ENCODE assay signal across 15 cellular contexts in genomic region chr1:230708631-230709580, GRCh38. TPM values are rescaled to one million over a fixed set of nuclear protein-coding genes. Genes with fewer than 3 reads are reported as not detected.
DNase-seq lines count a peak whose midpoint lies in the region; ATAC-seq, FAIRE-seq and TF ChIP-seq lines count a peak whose summit lies in the region.
"Had no signal": no experiment of that assay in that cellular context is flagged by ENCODE, and none has a peak within 500 bp of the region (broad histone marks: within the 10 kb centered on the region; RNA-seq: fewer than 3 reads in every experiment).

No MANE protein-coding gene starts in this region.

- ATAC-seq in heart right ventricle, result peak in 6 of 8 donors; percentile 24 to 65 (median 43)
- peak; percentile 76 to 86 for ATAC-seq in gastrocnemius medialis

- H3K9ac ChIP-seq in kidney (ENCODE audit: low read length in 2 of 2), result no peak overlapping the region

- H3K36me3 ChIP-seq in heart right ventricle (peaks cover 0 to 54% (median 0%) of the 10 kb centered on the region in 9 donors), gastrocnemius medialis (no peaks in the 10 kb centered on the region), kidney (ENCODE audit: control insufficient read depth in 1 of 2, insufficient read depth in 2 of 2, low read length in 2 of 2) (no peaks in the 10 kb centered on the region)

- H3K27ac ChIP-seq in RWPE1 (no peak overlapping the region), heart right ventricle (peak overlapping the region in 2 of 10 donors; percentile 8 to 36), gastrocnemius medialis (peak overlapping the region; percentile 5 to 69 (median 59)), kidney (ENCODE audit: low read depth in 2 of 2, low read length in 2 of 2) (peak overlapping the region in 1 of 2 donors; percentile 57)

- WGBS in heart right ventricle, 2 donors, result 76 to 79% methylated on average over 16 of the region's 16 CpGs

- CTCF ChIA-PET in RWPE1 (lab: Yijun Ruan, JAX), result interaction anchor here (0.5 kb wide), 1 partner anchor 631 kb away, joined by 4 read pairs; no protein-coding TSS in a partner anchor

- no peak for TF ChIP-seq CTCF in RWPE1 (conservative IDR thresholded peaks at IDR 0.05; ENCODE audit: low read depth)
- no peak for TF ChIP-seq CTCF in heart right ventricle (IDR thresholded peaks at IDR 0.05)
- no peak for TF ChIP-seq CTCF in gastrocnemius medialis (IDR thresholded peaks at IDR 0.05 in 4 of 5, conservative IDR thresholded peaks at IDR 0.05 in 1 of 5)
- TF ChIP-seq CTCF in kidney (IDR thresholded peaks at IDR 0.05; ENCODE audit: borderline replicate concordance, extremely low read depth, insufficient read depth), result no peak

- no peak for FAIRE-seq in kidney (lab: Jason Lieb, UNC)
- FAIRE-seq: GM19239 had no signal

- peaks cover 0 to 63% (median 13%) of the 10 kb centered on the region in 9 donors for H3K4me1 ChIP-seq in heart right ventricle
- peaks cover 25 to 26% of the 10 kb centered on the region in 2 donors for H3K4me1 ChIP-seq in gastrocnemius medialis
- H3K4me1 ChIP-seq in kidney (ENCODE audit: control insufficient read depth in 1 of 2, insufficient read depth in 1 of 2, low read depth in 1 of 2, low read length in 2 of 2), result no peaks in the 10 kb centered on the region

- in situ Hi-C loops in gastrocnemius medialis (cut with MboI; ENCODE audit: low sequenced_read_pairs in 4 of 4), result no loop called here

- intact Hi-C loops in heart right ventricle (cut with DNase I), result no loop called here
- intact Hi-C loops in gastrocnemius medialis (cut with DNase I; ENCODE audit: low total_unique reads), result no loop called here
- intact Hi-C loops in kidney (cut with DNase I), result no loop called here

- POLR2A ChIA-PET in RWPE1 (lab: Yijun Ruan, JAX; ENCODE audit: low non-redundant PET), result no interaction called here

- DNase-seq in HPDE6-E6E7 (ENCODE audit: extremely low spot score), result peak; percentile 27
- peak; percentile 37 for DNase-seq in RWPE1 (ENCODE audit: low spot score)
- peak; percentile 44 to 57 for DNase-seq in heart right ventricle
- peak; percentile 65 to 84 for DNase-seq in gastrocnemius medialis
- no peak for DNase-seq in kidney
- no peak for DNase-seq in GM03348 (ENCODE audit: low spot score)
- no peak for DNase-seq in NCI-H2107 treated with DMSO at 0.1 percent for 48 hours (lab: John Stamatoyannopoulos, UW; ENCODE audit: unreplicated experiment)
- DNase-seq: activated CD8-positive, alpha-beta memory T cell treated with anti-CD3 and anti-CD28 coated beads, Interleukin-2, amount 50 U/mL, for 48 hours; amniotic stem cell; effector CD8-positive, alpha-beta T cell; GOT3; KBM-7; RPMI8226 had no signal

- no peaks in the 10 kb centered on the region for H3K27me3 ChIP-seq in heart right ventricle
- H3K27me3 ChIP-seq in gastrocnemius medialis, result no peaks in the 10 kb centered on the region

- no peaks in the 10 kb centered on the region for H3K9me3 ChIP-seq in heart right ventricle
- H3K9me3 ChIP-seq in gastrocnemius medialis, result no peaks in the 10 kb centered on the region
- no peaks in the 10 kb centered on the region for H3K9me3 ChIP-seq in kidney (ENCODE audit: control insufficient read depth in 1 of 2, low read length in 2 of 2)

- peak in 1 of 2 donors; percentile 30 for TF ChIP-seq POLR2A in gastrocnemius medialis (IDR thresholded peaks at IDR 0.05)

- H3K4me3 ChIP-seq in heart right ventricle (peak overlapping the region in 8 of 10 donors; percentile 5 to 63 (median 16)), gastrocnemius medialis (no peak overlapping the region), kidney (ENCODE audit: low read length in 2 of 2) (peak overlapping the region in 1 of 2 donors; percentile 28)

RNA-seq across cellular contexts. Expression of gene AGT, which starts 5.0 kb away (rescaled TPM):
- total RNA-seq in heart right ventricle (10 to 100 TPM; 44.2 to 87.5 (median 63.3) TPM), gastrocnemius medialis (10 to 100 TPM; 17.3 to 49.6 (median 34.5) TPM), kidney (30.1 TPM)
- polyA plus RNA-seq in heart right ventricle (10 to 100 TPM; 52.6 to 94.7 TPM), kidney (ENCODE audit: insufficient read depth, low read depth, low replicate concordance) (65.1 TPM)
- total RNA-seq: pulmonary artery endothelial cell had no signal

RNA-seq across cellular contexts. Expression of gene CAPN9, which starts 38.3 kb away (rescaled TPM):
- total RNA-seq in heart right ventricle (under 1 TPM in 3 of 10 donors, not detected in 7; 0.22 to 0.25 (median 0.24) TPM), gastrocnemius medialis (not detected), kidney (0.41 TPM)
- polyA plus RNA-seq in heart right ventricle (not detected), kidney (ENCODE audit: insufficient read depth, low read depth, low replicate concordance) (not detected)
- total RNA-seq: pulmonary artery endothelial cell had no signal

Comparison
In these comparisons a context has a peak if more than half of its experiments do, and no peak if none do; other contexts are left out.
1. DNase-seq: peak in HPDE6-E6E7 (single experiment), RWPE1 (single experiment), heart right ventricle (2 of 2) and gastrocnemius medialis (2 of 2); none in kidney (single experiment), GM03348 (single experiment) and NCI-H2107 treated with DMSO at 0.1 percent for 48 hours (single experiment).
2. H3K4me3 ChIP-seq: peak in heart right ventricle (8 of 10); none in gastrocnemius medialis (0 of 4).